Comparison of ENCODE assay signal across 1 cellular context in the genomic region with DNA sequence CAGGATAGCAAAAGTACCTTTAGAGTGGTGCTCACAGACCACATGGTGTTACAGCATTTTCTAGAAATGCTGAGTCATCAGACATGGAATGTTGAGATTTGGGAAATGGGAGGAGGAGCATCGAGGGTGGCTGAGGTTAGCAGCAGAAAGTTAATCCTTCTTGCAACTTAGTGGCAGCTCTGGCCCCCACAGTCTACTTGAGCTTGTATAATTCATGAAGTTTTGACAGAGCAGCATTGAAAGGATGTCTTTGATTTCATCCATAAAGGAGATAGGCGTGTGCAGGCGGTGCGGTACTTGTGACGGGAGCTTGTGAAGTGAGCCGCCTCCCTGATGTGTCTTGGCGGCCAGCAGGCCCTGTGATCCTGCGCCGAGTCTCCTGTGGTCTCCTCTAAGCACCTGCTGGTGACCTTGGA.
TF ChIP-seq lines count a peak whose summit lies in the region.

No MANE protein-coding gene starts in this region.

TF ChIP-seq in A549, 52 proteins besides CTCF, POLR2A, EP300 and RAD21 (continued from another document):
- TF ChIP-seq, protein P1, sequence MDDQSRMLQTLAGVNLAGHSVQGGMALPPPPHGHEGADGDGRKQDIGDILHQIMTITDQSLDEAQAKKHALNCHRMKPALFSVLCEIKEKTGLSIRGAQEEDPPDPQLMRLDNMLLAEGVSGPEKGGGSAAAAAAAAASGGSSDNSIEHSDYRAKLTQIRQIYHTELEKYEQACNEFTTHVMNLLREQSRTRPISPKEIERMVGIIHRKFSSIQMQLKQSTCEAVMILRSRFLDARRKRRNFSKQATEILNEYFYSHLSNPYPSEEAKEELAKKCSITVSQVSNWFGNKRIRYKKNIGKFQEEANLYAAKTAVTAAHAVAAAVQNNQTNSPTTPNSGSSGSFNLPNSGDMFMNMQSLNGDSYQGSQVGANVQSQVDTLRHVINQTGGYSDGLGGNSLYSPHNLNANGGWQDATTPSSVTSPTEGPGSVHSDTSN (IDR thresholded peaks at IDR 0.05), result no peak
- TF ChIP-seq JUN (IDR thresholded peaks at IDR 0.05) (no peak), ZNF302 (CRISPR knock-in tag; IDR thresholded peaks at IDR 0.05) (no peak), JUNB (IDR thresholded peaks at IDR 0.05) (no peak), CBX8 (IDR thresholded peaks at IDR 0.05) (no peak), TFCP2L1 (CRISPR knock-in tag; IDR thresholded peaks at IDR 0.05) (no peak), MAFK (IDR thresholded peaks at IDR 0.05; ENCODE audit: partially characterized antibody) (peak; percentile 97), NFE2L2 (conservative IDR thresholded peaks at IDR 0.05; ENCODE audit: low read length) (peak; percentile 78), RFX5 (IDR thresholded peaks at IDR 0.05) (no peak), FOSB (CRISPR knock-in tag; IDR thresholded peaks at IDR 0.05) (no peak)
- TF ChIP-seq, protein P2, sequence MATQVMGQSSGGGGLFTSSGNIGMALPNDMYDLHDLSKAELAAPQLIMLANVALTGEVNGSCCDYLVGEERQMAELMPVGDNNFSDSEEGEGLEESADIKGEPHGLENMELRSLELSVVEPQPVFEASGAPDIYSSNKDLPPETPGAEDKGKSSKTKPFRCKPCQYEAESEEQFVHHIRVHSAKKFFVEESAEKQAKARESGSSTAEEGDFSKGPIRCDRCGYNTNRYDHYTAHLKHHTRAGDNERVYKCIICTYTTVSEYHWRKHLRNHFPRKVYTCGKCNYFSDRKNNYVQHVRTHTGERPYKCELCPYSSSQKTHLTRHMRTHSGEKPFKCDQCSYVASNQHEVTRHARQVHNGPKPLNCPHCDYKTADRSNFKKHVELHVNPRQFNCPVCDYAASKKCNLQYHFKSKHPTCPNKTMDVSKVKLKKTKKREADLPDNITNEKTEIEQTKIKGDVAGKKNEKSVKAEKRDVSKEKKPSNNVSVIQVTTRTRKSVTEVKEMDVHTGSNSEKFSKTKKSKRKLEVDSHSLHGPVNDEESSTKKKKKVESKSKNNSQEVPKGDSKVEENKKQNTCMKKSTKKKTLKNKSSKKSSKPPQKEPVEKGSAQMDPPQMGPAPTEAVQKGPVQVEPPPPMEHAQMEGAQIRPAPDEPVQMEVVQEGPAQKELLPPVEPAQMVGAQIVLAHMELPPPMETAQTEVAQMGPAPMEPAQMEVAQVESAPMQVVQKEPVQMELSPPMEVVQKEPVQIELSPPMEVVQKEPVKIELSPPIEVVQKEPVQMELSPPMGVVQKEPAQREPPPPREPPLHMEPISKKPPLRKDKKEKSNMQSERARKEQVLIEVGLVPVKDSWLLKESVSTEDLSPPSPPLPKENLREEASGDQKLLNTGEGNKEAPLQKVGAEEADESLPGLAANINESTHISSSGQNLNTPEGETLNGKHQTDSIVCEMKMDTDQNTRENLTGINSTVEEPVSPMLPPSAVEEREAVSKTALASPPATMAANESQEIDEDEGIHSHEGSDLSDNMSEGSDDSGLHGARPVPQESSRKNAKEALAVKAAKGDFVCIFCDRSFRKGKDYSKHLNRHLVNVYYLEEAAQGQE (IDR thresholded peaks at IDR 0.05), result no peak
